ENCODE assay signal across 8 cellular contexts in the genomic region with DNA sequence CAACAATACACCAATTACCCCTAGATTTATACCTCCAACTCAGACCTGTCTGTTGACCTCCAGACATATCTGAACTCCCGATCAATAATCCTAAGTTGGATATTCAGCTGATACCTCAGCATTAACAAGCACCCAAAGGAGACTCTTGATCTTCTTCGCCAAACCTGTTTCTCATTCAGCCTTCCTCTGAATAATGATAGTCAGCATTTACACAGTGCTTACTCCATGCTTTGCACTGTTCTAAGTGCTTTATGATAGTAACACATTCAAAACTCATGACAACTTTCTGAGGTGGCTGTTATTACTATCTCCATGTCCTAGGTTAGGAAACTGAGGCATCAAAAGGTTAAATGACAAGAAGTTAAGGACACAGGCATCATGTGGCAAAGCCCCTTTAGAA.
"Had no signal": no experiment of that assay in that cellular context is flagged by ENCODE, and none has a peak within 500 bp of the region (broad histone marks: within the 10 kb centered on the region; RNA-seq: fewer than 3 reads in every experiment).

No MANE protein-coding gene starts in this region.

- FAIRE-seq: HTR-8/SVneo had no signal

- H3K9me3 ChIP-seq: HAP-1 had no signal

- H3K4me1 ChIP-seq: HAP-1 had no signal

- H3K9ac ChIP-seq: GM23248 had no signal

- H3K36me3 ChIP-seq: HAP-1 had no signal

- H3K27ac ChIP-seq: GM23248 had no signal

- ATAC-seq: HCT116 had no signal

- H2AFZ ChIP-seq: GM23248 had no signal

- H3K4me3 ChIP-seq: GM23248, HAP-1 had no signal

- DNase-seq: GM23248, GOT3, H7, HFFc6, KG1 had no signal
